ENCODE assay signal across 15 cellular contexts in the genomic region with DNA sequence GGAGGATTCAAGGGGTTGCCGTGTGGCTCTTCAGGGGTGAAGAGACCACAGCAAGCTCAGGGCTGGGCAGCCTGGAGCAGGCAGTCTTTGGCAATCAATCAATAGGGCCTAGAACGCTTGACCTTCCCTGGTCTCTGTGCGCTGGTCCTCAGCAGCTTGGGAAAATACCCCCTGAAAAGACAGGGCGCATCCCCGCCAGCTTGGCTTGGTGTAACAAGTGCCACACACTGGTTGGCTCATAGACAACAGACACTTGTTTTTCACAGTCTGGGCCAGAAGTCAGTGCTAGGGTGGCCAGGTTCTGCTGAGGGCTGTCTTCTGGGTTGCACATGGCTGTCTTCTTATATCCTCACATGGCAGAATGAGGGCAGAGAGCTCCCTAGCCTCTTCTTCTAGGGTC.
DNase-seq lines count a peak whose midpoint lies in the region; ATAC-seq and TF ChIP-seq lines count a peak whose summit lies in the region.
"Had no signal": no experiment of that assay in that cellular context is flagged by ENCODE, and none has a peak within 500 bp of the region (broad histone marks: within the 10 kb centered on the region; RNA-seq: fewer than 3 reads in every experiment).

No MANE protein-coding gene starts in this region.

- no peaks in the 10 kb centered on the region for H3K36me3 ChIP-seq in BLaER1 treated with 17β-estradiol and CSF1 and Interleukin-3, amounts not matched to agents 10 nM and 100 nM
- H3K36me3 ChIP-seq in transverse colon: no peaks in the 10 kb centered on the region

- peak overlapping the region; percentile 20 for H3K27ac Mint-ChIP-seq in stimulated activated naive B cell treated with anti-CD40 and anti-IgM and Interleukin-4, amounts not matched to agents 10 μg/mL and 1 μg/mL and 100 μg/mL, for 72 hours
- H3K27ac Mint-ChIP-seq: CD4-positive, alpha-beta T cell; CD8-positive, alpha-beta T cell had no signal

- no peaks in the 10 kb centered on the region for H3K36me3 Mint-ChIP-seq in stimulated activated naive B cell treated with anti-CD40 and anti-IgM and Interleukin-4, amounts not matched to agents 10 μg/mL and 1 μg/mL and 100 μg/mL, for 72 hours
- H3K36me3 Mint-ChIP-seq: CD8-positive, alpha-beta T cell had no signal

- peaks cover 65 to 87% (median 86%) of the 10 kb centered on the region in 10 experiments for H3K4me1 ChIP-seq in BLaER1 treated with 17β-estradiol and CSF1 and Interleukin-3, amounts not matched to agents 10 nM and 100 nM
- H3K4me1 ChIP-seq in transverse colon: peaks cover 0 to 3% (median 1%) of the 10 kb centered on the region in 4 donors
- H3K4me1 ChIP-seq: Caco-2 had no signal

- intact Hi-C loops in transverse colon (cut with DNase I; ENCODE audit: low total_unique reads): no loop called here

- TF ChIP-seq CTCF in transverse colon (IDR thresholded peaks at IDR 0.05): no peak

- ATAC-seq in esophagus mucosa (peak; percentile 16), HG03175 (IDR thresholded peaks at IDR 0.05; ENCODE audit: unreplicated experiment) (no peak), HG03139 (IDR thresholded peaks at IDR 0.05; ENCODE audit: unreplicated experiment) (no peak)
- ATAC-seq in stimulated activated naive B cell treated with anti-CD40 and anti-IgM and Interleukin-4, amounts not matched to agents 10 μg/mL and 1 μg/mL and 100 μg/mL, for 72 hours (replicated peaks): no peak
- ATAC-seq: CD8-positive, alpha-beta T cell had no signal

- peaks cover 0 to 12% (median 6%) of the 10 kb centered on the region in 11 experiments; a peak in 7 of 22 replicates for H3K9me3 ChIP-seq in BLaER1 treated with 17β-estradiol and CSF1 and Interleukin-3, amounts not matched to agents 10 nM and 100 nM (replicated peaks in 1 of 11)
- H3K9me3 ChIP-seq in transverse colon: no peaks in the 10 kb centered on the region
- H3K9me3 ChIP-seq: Caco-2 had no signal

- WGBS in transverse colon (ENCODE audit: low coverage in 1 of 2), 2 donors: 89% methylated on average over 5 of the region's 5 CpGs; no CpG with 5 or more reads in 1 of the 2 donors

- peak overlapping the region in 8 of 11 experiments; percentile 10 to 80 (median 55); a peak in 14 of 22 replicates for H3K4me2 ChIP-seq in BLaER1 treated with 17β-estradiol and CSF1 and Interleukin-3, amounts not matched to agents 10 nM and 100 nM

- in situ Hi-C loops in transverse colon (cut with MboI; ENCODE audit: low pct_ligation_motif_present in 1 of 4, low pct_unique_long_range_greater_than_20kb in 1 of 4, low sequenced_read_pairs in 3 of 4): no loop called here

- no peak for TF ChIP-seq EP300 in transverse colon (IDR thresholded peaks at IDR 0.05; ENCODE audit: low read depth)

- H3K4me3 ChIP-seq in BLaER1 treated with 17β-estradiol and CSF1 and Interleukin-3, amounts not matched to agents 10 nM and 100 nM: no peak overlapping the region
- no peak overlapping the region for H3K4me3 ChIP-seq in transverse colon

- peaks cover 0 to 5% of the 10 kb centered on the region in 2 donors for H3K9me3 Mint-ChIP-seq in stimulated activated naive B cell treated with anti-CD40 and anti-IgM and Interleukin-4, amounts not matched to agents 10 μg/mL and 1 μg/mL and 100 μg/mL, for 72 hours
- H3K9me3 Mint-ChIP-seq: CD4-positive, alpha-beta T cell; CD8-positive, alpha-beta T cell had no signal

- no peak for TF ChIP-seq POLR2A in transverse colon (IDR thresholded peaks at IDR 0.05)

- peaks cover 12 to 16% of the 10 kb centered on the region in 2 donors for H3K27me3 Mint-ChIP-seq in stimulated activated naive B cell treated with anti-CD40 and anti-IgM and Interleukin-4, amounts not matched to agents 10 μg/mL and 1 μg/mL and 100 μg/mL, for 72 hours

- peaks cover 20 to 37% of the 10 kb centered on the region in 2 donors for H3K4me1 Mint-ChIP-seq in stimulated activated naive B cell treated with anti-CD40 and anti-IgM and Interleukin-4, amounts not matched to agents 10 μg/mL and 1 μg/mL and 100 μg/mL, for 72 hours

- no peaks in the 10 kb centered on the region for H3K27me3 ChIP-seq in BLaER1 treated with 17β-estradiol and CSF1 and Interleukin-3, amounts not matched to agents 10 nM and 100 nM
- no peaks in the 10 kb centered on the region for H3K27me3 ChIP-seq in transverse colon

- H4K20me1 ChIP-seq in BLaER1 treated with 17β-estradiol and CSF1 and Interleukin-3, amounts not matched to agents 10 nM and 100 nM: no peaks in the 10 kb centered on the region

- no peak for DNase-seq in stimulated activated naive B cell treated with anti-CD40 and anti-IgM and Interleukin-4, amounts not matched to agents 10 μg/mL and 1 μg/mL and 100 μg/mL, for 72 hours
- no peak for DNase-seq in transverse colon
- DNase-seq: 8988T; ACHN; Caco-2; Calu3; CD4-positive, alpha-beta T cell; CD8-positive, alpha-beta T cell; DMS79 treated with DMSO at 0.1 percent for 48 hours; GF-D8 had no signal

- H3K4me3 Mint-ChIP-seq in stimulated activated naive B cell treated with anti-CD40 and anti-IgM and Interleukin-4, amounts not matched to agents 10 μg/mL and 1 μg/mL and 100 μg/mL, for 72 hours: no peak overlapping the region
- H3K4me3 Mint-ChIP-seq: CD4-positive, alpha-beta T cell; CD8-positive, alpha-beta T cell had no signal

- peak overlapping the region in 2 of 11 experiments; percentile 26 to 28; a peak in 2 of 22 replicates for H3K9ac ChIP-seq in BLaER1 treated with 17β-estradiol and CSF1 and Interleukin-3, amounts not matched to agents 10 nM and 100 nM

- peak overlapping the region in 8 of 11 experiments; percentile 10 to 83 (median 78); a peak in 13 of 22 replicates for H3K27ac ChIP-seq in BLaER1 treated with 17β-estradiol and CSF1 and Interleukin-3, amounts not matched to agents 10 nM and 100 nM
- H3K27ac ChIP-seq in transverse colon: no peak overlapping the region
- H3K27ac ChIP-seq: C4-2B had no signal

Comparison
In these comparisons a context has a peak if more than half of its experiments do, and no peak if none do; other contexts are left out.
1. H3K27ac ChIP-seq: peak in BLaER1 treated with 17β-estradiol and CSF1 and Interleukin-3, amounts not matched to agents 10 nM and 100 nM (8 of 11); none in transverse colon (0 of 4).